12 cellular contexts compared by ENCODE assay signal in the genomic region with DNA sequence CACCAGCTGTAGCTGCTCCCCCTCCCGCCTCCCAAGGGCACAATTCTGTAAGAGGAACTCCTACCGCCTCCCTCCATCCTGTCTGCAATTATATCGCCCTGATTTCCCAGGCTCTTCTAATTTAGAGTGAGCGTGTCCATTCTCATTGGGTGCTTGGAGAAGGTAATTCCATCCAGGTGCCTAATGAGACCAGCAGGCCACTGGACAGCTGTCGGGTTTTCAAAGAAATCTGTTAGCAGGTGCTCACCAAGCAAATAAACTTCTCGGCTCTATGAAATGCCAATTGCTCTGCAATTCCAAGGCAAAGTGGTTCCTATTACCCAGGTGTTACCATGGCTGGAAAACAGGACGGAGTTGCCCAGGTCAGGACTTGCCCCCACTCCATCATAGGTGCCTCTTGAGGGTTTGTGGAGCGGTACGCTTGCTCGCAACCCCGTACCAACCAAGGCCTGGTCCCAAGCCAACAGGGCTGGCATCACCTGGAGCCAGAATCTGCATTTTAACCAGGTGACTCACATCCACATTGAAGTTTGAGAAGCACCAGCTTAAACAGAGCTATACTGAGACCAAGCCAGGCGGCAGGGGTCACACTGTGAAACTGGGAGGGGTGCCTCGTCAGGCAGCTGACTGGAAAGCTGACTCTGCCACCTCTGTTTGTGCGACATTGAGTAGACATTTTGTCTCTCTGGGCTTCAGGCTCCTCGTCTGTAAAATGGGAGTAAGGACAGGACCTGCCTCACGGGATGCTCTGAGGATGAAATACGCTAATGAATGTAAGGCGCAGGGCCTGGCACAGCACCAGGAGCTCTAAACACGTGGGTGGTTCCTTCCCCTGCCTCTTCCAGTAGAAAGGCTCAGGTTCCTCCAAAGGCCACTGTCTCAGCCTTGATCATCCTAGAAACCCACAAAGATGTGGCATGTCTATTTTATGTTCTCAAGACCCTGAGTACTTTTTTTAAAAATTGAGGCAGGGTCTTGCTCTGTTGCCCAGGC. TPM values are rescaled to one million over a fixed set of nuclear protein-coding genes. Genes with fewer than 3 reads are reported as not detected.
DNase-seq lines count a peak whose midpoint lies in the region; ATAC-seq and TF ChIP-seq lines count a peak whose summit lies in the region.
"Had no signal": no experiment of that assay in that cellular context is flagged by ENCODE, and none has a peak within 500 bp of the region (broad histone marks: within the 10 kb centered on the region; RNA-seq: fewer than 3 reads in every experiment).

No MANE protein-coding gene starts in this region.

- peaks cover 28 to 45% of the 10 kb centered on the region in 2 donors for H3K4me1 ChIP-seq in naive thymus-derived CD4-positive, alpha-beta T cell (ENCODE audit: control insufficient read depth in 2 of 2, insufficient read depth in 2 of 2, low read length in 2 of 2)

- no peaks in the 10 kb centered on the region for H3K27me3 Mint-ChIP-seq in naive thymus-derived CD4-positive, alpha-beta T cell
- peaks cover 0 to 7% of the 10 kb centered on the region in 2 donors for H3K27me3 Mint-ChIP-seq in stimulated activated naive B cell treated with anti-CD40 and anti-IgM and Interleukin-4, amounts not matched to agents 10 μg/mL and 1 μg/mL and 100 μg/mL, for 72 hours
- H3K27me3 Mint-ChIP-seq: activated T-helper 17 cell treated with anti-CD3 and anti-CD28 coated beads, Interleukin-2, amount 50 U/mL, for 72 hours had no signal

- no peak for TF ChIP-seq CTCF in RWPE1 (conservative IDR thresholded peaks at IDR 0.05; ENCODE audit: low read depth)

- H3K4me1 Mint-ChIP-seq in naive thymus-derived CD4-positive, alpha-beta T cell = peaks cover 21 to 55% (median 46%) of the 10 kb centered on the region in 7 donors
- H3K4me1 Mint-ChIP-seq in stimulated activated naive B cell treated with anti-CD40 and anti-IgM and Interleukin-4, amounts not matched to agents 10 μg/mL and 1 μg/mL and 100 μg/mL, for 72 hours = peaks cover 0 to 4% of the 10 kb centered on the region in 2 donors

- peak overlapping the region; percentile 16; the same call in 1 of the 2 replicates for H3K27ac ChIP-seq in RWPE1
- no peak overlapping the region for H3K27ac ChIP-seq in naive thymus-derived CD4-positive, alpha-beta T cell (ENCODE audit: low read depth, low read length)
- H3K27ac ChIP-seq: esophagus squamous epithelium, neutrophil, VCaP had no signal

- H3K36me3 ChIP-seq in naive thymus-derived CD4-positive, alpha-beta T cell (ENCODE audit: control insufficient read depth in 2 of 3, insufficient read depth in 3 of 3, low read length in 3 of 3) = no peaks in the 10 kb centered on the region
- H3K36me3 ChIP-seq: esophagus squamous epithelium, neutrophil had no signal

- no peaks in the 10 kb centered on the region for H3K9me3 ChIP-seq in naive thymus-derived CD4-positive, alpha-beta T cell (ENCODE audit: control insufficient read depth in 2 of 3, low read length in 3 of 3)
- H3K9me3 ChIP-seq: esophagus squamous epithelium, neutrophil had no signal

- POLR2A ChIA-PET in RWPE1 (lab: Yijun Ruan, JAX; ENCODE audit: low non-redundant PET) = no interaction called here
- POLR2A ChIA-PET in naive thymus-derived CD4-positive, alpha-beta T cell (lab: Charles Lee) = interaction anchor here (0.7 to 11.8 kb wide), 5 partner anchors 23 to 94 kb away, joined by 3 to 96 read pairs (median 4); a partner anchor contains a TSS

- no peak for ATAC-seq in naive thymus-derived CD4-positive, alpha-beta T cell
- no peak for ATAC-seq in GM18861 (IDR thresholded peaks at IDR 0.05; ENCODE audit: unreplicated experiment)
- no peak for ATAC-seq in stimulated activated naive B cell treated with anti-CD40 and anti-IgM and Interleukin-4, amounts not matched to agents 10 μg/mL and 1 μg/mL and 100 μg/mL, for 72 hours (replicated peaks)
- ATAC-seq: activated T-helper 17 cell treated with anti-CD3 and anti-CD28 coated beads, Interleukin-2, amount 50 U/mL, for 72 hours had no signal

- intact Hi-C loops in naive thymus-derived CD4-positive, alpha-beta T cell (cut with micrococcal nuclease) = no loop called here

- H3K9me3 Mint-ChIP-seq in naive thymus-derived CD4-positive, alpha-beta T cell = no peaks in the 10 kb centered on the region
- no peaks in the 10 kb centered on the region for H3K9me3 Mint-ChIP-seq in stimulated activated naive B cell treated with anti-CD40 and anti-IgM and Interleukin-4, amounts not matched to agents 10 μg/mL and 1 μg/mL and 100 μg/mL, for 72 hours
- H3K9me3 Mint-ChIP-seq: activated T-helper 17 cell treated with anti-CD3 and anti-CD28 coated beads, Interleukin-2, amount 50 U/mL, for 72 hours had no signal

- peak overlapping the region in 7 of 9 donors; percentile 29 to 91 (median 81) for H3K27ac Mint-ChIP-seq in naive thymus-derived CD4-positive, alpha-beta T cell
- no peak overlapping the region for H3K27ac Mint-ChIP-seq in stimulated activated naive B cell treated with anti-CD40 and anti-IgM and Interleukin-4, amounts not matched to agents 10 μg/mL and 1 μg/mL and 100 μg/mL, for 72 hours

- CTCF ChIA-PET in RWPE1 (lab: Yijun Ruan, JAX) = interaction anchor here (0.7 to 1.7 kb wide), 2 partner anchors 15 to 204 kb away, joined by 3 to 8 read pairs; no protein-coding TSS in a partner anchor
- CTCF ChIA-PET in naive thymus-derived CD4-positive, alpha-beta T cell (lab: Charles Lee) = interaction anchor here (0.7 to 3.5 kb wide), 5 partner anchors 10 to 158 kb away, joined by 3 to 18 read pairs (median 4); no protein-coding TSS in a partner anchor

- peaks cover 0 to 40% (median 0%) of the 10 kb centered on the region in 5 donors for H3K36me3 Mint-ChIP-seq in naive thymus-derived CD4-positive, alpha-beta T cell
- no peaks in the 10 kb centered on the region for H3K36me3 Mint-ChIP-seq in stimulated activated naive B cell treated with anti-CD40 and anti-IgM and Interleukin-4, amounts not matched to agents 10 μg/mL and 1 μg/mL and 100 μg/mL, for 72 hours

- no peak overlapping the region for H3K4me3 ChIP-seq in naive thymus-derived CD4-positive, alpha-beta T cell (ENCODE audit: low read length)
- H3K4me3 ChIP-seq: esophagus squamous epithelium had no signal

- H3K27me3 ChIP-seq in naive thymus-derived CD4-positive, alpha-beta T cell (ENCODE audit: control insufficient read depth in 2 of 2, insufficient read depth in 2 of 2, low read length in 2 of 2) = no peaks in the 10 kb centered on the region
- H3K27me3 ChIP-seq: esophagus squamous epithelium, neutrophil had no signal

- peak overlapping the region in 3 of 10 donors; percentile 29 to 58 (median 40) for H3K4me3 Mint-ChIP-seq in naive thymus-derived CD4-positive, alpha-beta T cell
- no peak overlapping the region for H3K4me3 Mint-ChIP-seq in stimulated activated naive B cell treated with anti-CD40 and anti-IgM and Interleukin-4, amounts not matched to agents 10 μg/mL and 1 μg/mL and 100 μg/mL, for 72 hours
- H3K4me3 Mint-ChIP-seq: H9 had no signal

- DNase-seq in DMS79 treated with DMSO at 0.1 percent for 48 hours (lab: John Stamatoyannopoulos, UW) (peak; percentile 98), NCI-H2029 (lab: John Stamatoyannopoulos, UW) (peak; percentile 92), RWPE1 (ENCODE audit: low spot score) (peak; percentile 34)
- no peak for DNase-seq in naive thymus-derived CD4-positive, alpha-beta T cell
- no peak for DNase-seq in stimulated activated naive B cell treated with anti-CD40 and anti-IgM and Interleukin-4, amounts not matched to agents 10 μg/mL and 1 μg/mL and 100 μg/mL, for 72 hours
- DNase-seq in activated CD8-positive, alpha-beta memory T cell treated with anti-CD3 and anti-CD28 coated beads for 24 hours = no peak
- DNase-seq: esophagus squamous epithelium, H9 had no signal

RNA-seq across cellular contexts. Expression of a gene that starts 16.6 kb away (rescaled TPM):
- total RNA-seq in naive thymus-derived CD4-positive, alpha-beta T cell = 10 to 100 TPM in 2 of 5 experiments, 1 to 10 TPM in 3; 6.3 to 56.1 (median 9.3) TPM
- 1 to 10 TPM; 4.0 to 9.3 TPM for polyA plus RNA-seq in naive thymus-derived CD4-positive, alpha-beta T cell

Comparison
In these comparisons a context has a peak if more than half of its experiments do, and no peak if none do; other contexts are left out.
1. DNase-seq: peak in DMS79 treated with DMSO at 0.1 percent for 48 hours (single experiment), NCI-H2029 (single experiment) and RWPE1 (single experiment); none in naive thymus-derived CD4-positive, alpha-beta T cell (0 of 9), stimulated activated naive B cell treated with anti-CD40 and anti-IgM and Interleukin-4, amounts not matched to agents 10 μg/mL and 1 μg/mL and 100 μg/mL, for 72 hours (single experiment) and activated CD8-positive, alpha-beta memory T cell treated with anti-CD3 and anti-CD28 coated beads for 24 hours (single experiment).